Comparison of ENCODE assay signal across 24 cellular contexts in genomic region chr3:128252083-128252482, GRCh38.
"Had no signal": no experiment of that assay in that cellular context is flagged by ENCODE, and none has a peak within 500 bp of the region (broad histone marks: within the 10 kb centered on the region; RNA-seq: fewer than 3 reads in every experiment).

No MANE protein-coding gene starts in this region.

- H3K27me3 ChIP-seq: breast epithelium had no signal

- H3K4me3 Mint-ChIP-seq: activated CD8-positive, alpha-beta memory T cell treated with anti-CD3 and anti-CD28 coated beads, Interleukin-2, amount 10 ng/mL, durations not matched to agents 7 days and 5 days; activated naive CD4-positive, alpha-beta T cell treated with anti-CD3 and anti-CD28 coated beads, Interleukin-2, amount 50 U/mL, for 24 hours; activated T-cell treated with anti-CD3 and anti-CD28 coated beads, Interleukin-2, amount 50 U/mL, for 24 hours; activated T-helper 1 cell treated with anti-CD3 and anti-CD28 coated beads, Interleukin-12 subunit alpha, Interleukin-12 subunit beta, Interleukin-2, Interleukin-4 antibody, amounts not matched to agents 30 ng/mL and 10 ng/mL and 1 ng/mL, durations not matched to agents 14 hours and 24 hours and 36 hours; T-cell had no signal

- H3K9me3 Mint-ChIP-seq: activated naive CD4-positive, alpha-beta T cell treated with anti-CD3 and anti-CD28 coated beads, Interleukin-2, amount 50 U/mL, for 24 hours; activated T-helper 1 cell treated with anti-CD3 and anti-CD28 coated beads, Interleukin-12 subunit alpha, Interleukin-12 subunit beta, Interleukin-2, Interleukin-4 antibody, amounts not matched to agents 30 ng/mL and 10 ng/mL and 1 ng/mL, durations not matched to agents 14 hours and 24 hours and 36 hours had no signal

- ATAC-seq: activated CD8-positive, alpha-beta memory T cell treated with anti-CD3 and anti-CD28 coated beads, Interleukin-2, amount 10 ng/mL, durations not matched to agents 7 days and 5 days; T-cell had no signal

- H3K4me1 Mint-ChIP-seq: activated CD8-positive, alpha-beta memory T cell treated with anti-CD3 and anti-CD28 coated beads, Interleukin-2, amount 10 ng/mL, durations not matched to agents 7 days and 5 days had no signal

- H3K4me3 ChIP-seq: breast epithelium had no signal

- DNase-seq: activated CD4-positive, alpha-beta T cell treated with anti-CD3 and anti-CD28 coated beads for 48 hours; activated CD4-positive, alpha-beta T cell treated with anti-CD3 and anti-CD28 coated beads, Interleukin-2, amount 50 U/mL, for 4 hours; activated CD4-positive, CD25-positive, alpha-beta regulatory T cell treated with anti-CD3 and anti-CD28 coated beads, Interleukin-2, amount 50 U/mL, for 72 hours; activated CD8-positive, alpha-beta memory T cell treated with anti-CD3 and anti-CD28 coated beads, Interleukin-2, amount 10 ng/mL, durations not matched to agents 7 days and 5 days; activated effector memory CD4-positive, alpha-beta T cell treated with Interleukin-2 at 50 U/mL for 16 hours; activated naive CD4-positive, alpha-beta T cell; activated T-cell treated with anti-CD3 and anti-CD28 coated beads, Interleukin-2, amount 50 U/mL, for 24 hours; aorta; KBM-7; NCI-H1092; NCI-H1417; NCI-H2029; NCI-H2107; NCI-H2171 treated with DMSO at 0.1 percent for 48 hours; NCI-H226; NCI-H526 treated with DMSO at 0.1 percent for 48 hours; NCI-H82; SIG-M5; T-cell; T-helper 2 cell; T1000 had no signal

- H3K27me3 Mint-ChIP-seq: activated CD8-positive, alpha-beta memory T cell treated with anti-CD3 and anti-CD28 coated beads, Interleukin-2, amount 10 ng/mL, durations not matched to agents 7 days and 5 days; activated naive CD4-positive, alpha-beta T cell treated with anti-CD3 and anti-CD28 coated beads, Interleukin-2, amount 50 U/mL, for 24 hours; activated T-cell treated with anti-CD3 and anti-CD28 coated beads, Interleukin-2, amount 50 U/mL, for 24 hours; T-cell had no signal

- H3K27ac Mint-ChIP-seq: activated CD8-positive, alpha-beta memory T cell treated with anti-CD3 and anti-CD28 coated beads, Interleukin-2, amount 10 ng/mL, durations not matched to agents 7 days and 5 days; activated naive CD4-positive, alpha-beta T cell treated with anti-CD3 and anti-CD28 coated beads, Interleukin-2, amount 50 U/mL, for 24 hours; activated T-cell treated with anti-CD3 and anti-CD28 coated beads, Interleukin-2, amount 50 U/mL, for 24 hours; activated T-helper 1 cell treated with anti-CD3 and anti-CD28 coated beads, Interleukin-12 subunit alpha, Interleukin-12 subunit beta, Interleukin-2, Interleukin-4 antibody, amounts not matched to agents 30 ng/mL and 10 ng/mL and 1 ng/mL, durations not matched to agents 14 hours and 24 hours and 36 hours; T-cell had no signal

- H3K4me1 ChIP-seq: breast epithelium had no signal

- H3K36me3 ChIP-seq: breast epithelium had no signal

- H3K27ac ChIP-seq: breast epithelium had no signal

- H3K9me3 ChIP-seq: breast epithelium had no signal
